ENCODE assay signal across 31 cellular contexts in genomic region chr18:61471832-61472406, GRCh38.
A peak's percentile ranks its signal among the peaks of the same experiment; 100 is the strongest.
DNase-seq lines count a peak whose midpoint lies in the region; ATAC-seq, FAIRE-seq and TF ChIP-seq lines count a peak whose summit lies in the region.
"Had no signal": no experiment of that assay in that cellular context is flagged by ENCODE, and none has a peak within 500 bp of the region (broad histone marks: within the 10 kb centered on the region; RNA-seq: fewer than 3 reads in every experiment).

No MANE protein-coding gene starts in this region.

- H3K18ac ChIP-seq in H1 (ENCODE audit: extremely low read depth, low read length) = no peak overlapping the region

- DNase-seq in GM23338 (ENCODE audit: low spot score) (peak; percentile 21), NCI-H146 (lab: John Stamatoyannopoulos, UW) (peak; percentile 83), H1 (ENCODE audit: low read depth in 1 of 2, low spot score in 2 of 2) (no peak), neural progenitor cell (ENCODE audit: low spot score) (peak; percentile 75), right lobe of liver (no peak), mesenteric fat pad (ENCODE audit: low spot score) (no peak)
- no peak for DNase-seq in activated T-cell treated with anti-CD3 and anti-CD28 coated beads, Interleukin-2, amount 50 U/mL, for 4 hours
- DNase-seq: activated CD4-positive, alpha-beta T cell treated with anti-CD3 and anti-CD28 coated beads for 4 hours; activated CD8-positive, alpha-beta memory T cell treated with anti-CD3 and anti-CD28 coated beads for 24 hours; activated T-cell treated with anti-CD3 and anti-CD28 coated beads for 4 hours; DMS153; effector CD4-positive, alpha-beta T cell; HCEC 1CT; Karpas-422; left lung; NCI-H1694 treated with DMSO at 0.1 percent for 48 hours; NCI-H2171; NCI-H524 treated with DMSO at 0.1 percent for 48 hours; stimulated activated CD4-positive, alpha-beta T cell treated with anti-CD3 and anti-CD28 coated beads, Interleukin-4, amount 100 ng/mL, for 24 hours; T1000; upper lobe of left lung had no signal

- TF ChIP-seq RAD21 in H1 (IDR thresholded peaks at IDR 0.05 in 1 of 2, conservative IDR thresholded peaks at IDR 0.05 in 1 of 2; ENCODE audit: low read depth in 2 of 2, low read length in 2 of 2) = no peak

- no peaks in the 10 kb centered on the region for H3K9me3 ChIP-seq in H1 (ENCODE audit: insufficient read depth in 2 of 2, low read depth in 1 of 2, low read length in 1 of 2)
- H3K9me3 ChIP-seq in neural progenitor cell (ENCODE audit: low read depth) = no peaks in the 10 kb centered on the region
- no peaks in the 10 kb centered on the region for H3K9me3 ChIP-seq in right lobe of liver
- H3K9me3 ChIP-seq: BLaER1, left lung, upper lobe of left lung had no signal

- no peak overlapping the region for H3K4ac ChIP-seq in H1 (replicated peaks; ENCODE audit: insufficient read length, low read depth, low read length)

- H3K4me2 ChIP-seq in GM23338 (no peak overlapping the region), H1 (ENCODE audit: insufficient read depth in 1 of 2, low read depth in 2 of 2, low read length in 2 of 2) (no peak overlapping the region), neural progenitor cell (peak overlapping the region; percentile 60)
- H3K4me2 ChIP-seq: BLaER1 had no signal

- no peak overlapping the region for H4K8ac ChIP-seq in H1 (ENCODE audit: extremely low read depth, insufficient read depth, low read length)

- no peak overlapping the region for H3K4me3 ChIP-seq in GM23338
- H3K4me3 ChIP-seq in H1 (ENCODE audit: extremely low read depth in 1 of 4, insufficient read depth in 2 of 4, low read depth in 3 of 4, low read length in 4 of 4) = no peak overlapping the region
- H3K4me3 ChIP-seq in neural progenitor cell = peak overlapping the region; percentile 12
- H3K4me3 ChIP-seq in right lobe of liver = no peak overlapping the region
- H3K4me3 ChIP-seq: BLaER1, left lung, upper lobe of left lung had no signal

- no peak overlapping the region for H4K91ac ChIP-seq in H1 (replicated peaks; ENCODE audit: insufficient read length, low read length)

- TF ChIP-seq EP300 in H1 (IDR thresholded peaks at IDR 0.05; ENCODE audit: borderline replicate concordance in 1 of 2, low read depth in 2 of 2, low read length in 2 of 2) = no peak

- H2BK15ac ChIP-seq in H1 (ENCODE audit: low read length) = no peak overlapping the region

- no peak overlapping the region for H2BK12ac ChIP-seq in H1 (ENCODE audit: low read depth, low read length)

- TF ChIP-seq POLR2A in H1 (IDR thresholded peaks at IDR 0.05; ENCODE audit: control extremely low read depth in 1 of 2, low read depth in 2 of 2, low read length in 2 of 2) = no peak
- TF ChIP-seq POLR2A in right lobe of liver (IDR thresholded peaks at IDR 0.05) = no peak

- FAIRE-seq in H1 (lab: Jason Lieb, UNC) = no peak
- FAIRE-seq: bronchial epithelial cell, colon, GM12891 had no signal

- H3K27me3 Mint-ChIP-seq in GM23338 (ENCODE audit: insufficient read depth, low read depth, poor library complexity) = peaks cover 3% of the 10 kb centered on the region
- no peaks in the 10 kb centered on the region for H3K27me3 Mint-ChIP-seq in neural progenitor cell (ENCODE audit: insufficient read depth, low read depth)
- H3K27me3 Mint-ChIP-seq in activated T-cell treated with anti-CD3 and anti-CD28 coated beads, Interleukin-2, amount 50 U/mL, for 4 hours (ENCODE audit: low read depth) = peaks cover 6% of the 10 kb centered on the region

- no peak overlapping the region for H2BK120ac ChIP-seq in H1 (replicated peaks; ENCODE audit: low read depth, low read length)

- no peak overlapping the region for H2BK5ac ChIP-seq in H1 (ENCODE audit: low read depth, low read length)

- H3K9ac ChIP-seq in H1 (replicated peaks in 1 of 4; ENCODE audit: extremely low read depth in 1 of 4, low read depth in 3 of 4, low read length in 3 of 4) (no peak overlapping the region), neural progenitor cell (no peak overlapping the region)
- H3K9ac ChIP-seq: BLaER1 had no signal

- POLR2A ChIA-PET in H1 (lab: Charles Lee; ENCODE audit: partially characterized antibody) = interaction anchor here (0.6 kb wide), 1 partner anchor 11 kb away, joined by 3 read pairs; no protein-coding TSS in a partner anchor

- 0 out of 3 replicates have a peak, but pooled peaks cover 2% of the 10 kb centered on the region for H3K4me1 Mint-ChIP-seq in GM23338
- peaks cover 60% of the 10 kb centered on the region for H3K4me1 Mint-ChIP-seq in neural progenitor cell
- no peaks in the 10 kb centered on the region for H3K4me1 Mint-ChIP-seq in activated T-cell treated with anti-CD3 and anti-CD28 coated beads, Interleukin-2, amount 50 U/mL, for 4 hours (ENCODE audit: low read depth)
- H3K4me1 Mint-ChIP-seq: memory B cell had no signal

- no peaks in the 10 kb centered on the region for H3K36me3 ChIP-seq in GM23338 (ENCODE audit: insufficient read depth)
- H3K36me3 ChIP-seq in H1 (ENCODE audit: control insufficient read depth in 2 of 4, insufficient read depth in 4 of 4, low read length in 3 of 4) = no peaks in the 10 kb centered on the region
- no peaks in the 10 kb centered on the region for H3K36me3 ChIP-seq in neural progenitor cell
- H3K36me3 ChIP-seq in right lobe of liver = no peaks in the 10 kb centered on the region
- H3K36me3 ChIP-seq: BLaER1, left lung, upper lobe of left lung had no signal

- CTCF ChIA-PET in H1 (lab: Charles Lee; ENCODE audit: partially characterized antibody) = interaction anchor here (1.1 to 1.2 kb wide), 2 partner anchors 135 to 150 kb away, joined by 3 to 5 read pairs; no protein-coding TSS in a partner anchor

- H3K36me3 Mint-ChIP-seq in GM23338 (ENCODE audit: low read depth) (no peaks in the 10 kb centered on the region), neural progenitor cell (peaks cover 3% of the 10 kb centered on the region)
- H3K36me3 Mint-ChIP-seq in activated T-cell treated with anti-CD3 and anti-CD28 coated beads, Interleukin-2, amount 50 U/mL, for 4 hours (ENCODE audit: insufficient read depth) = no peaks in the 10 kb centered on the region
- H3K36me3 Mint-ChIP-seq: activated naive CD4-positive, alpha-beta T cell treated with anti-CD3 and anti-CD28 coated beads, Interleukin-2, amount 50 U/mL, for 72 hours; memory B cell had no signal

- H3F3A ChIP-seq in GM23338 (replicated peaks; ENCODE audit: low read depth) (no peaks in the 10 kb centered on the region), neural progenitor cell (ENCODE audit: low read depth) (peaks cover 16% of the 10 kb centered on the region)

- H2BK20ac ChIP-seq in H1 (ENCODE audit: low read length) = no peak overlapping the region

- TF ChIP-seq CTCF in GM23338 (conservative IDR thresholded peaks at IDR 0.05; ENCODE audit: low read depth in 2 of 2) = no peak
- TF ChIP-seq CTCF in H1 (IDR thresholded peaks at IDR 0.05; ENCODE audit: control extremely low read depth in 1 of 3, insufficient read depth in 1 of 3, low read depth in 1 of 3, low read length in 3 of 3) = no peak
- TF ChIP-seq CTCF in neural progenitor cell (IDR thresholded peaks at IDR 0.05) = no peak
- TF ChIP-seq CTCF in right lobe of liver (IDR thresholded peaks at IDR 0.05) = no peak

- H3K56ac ChIP-seq in H1 (replicated peaks; ENCODE audit: insufficient read length, low read depth, low read length) = no peak overlapping the region

- no peak overlapping the region for H3K27ac Mint-ChIP-seq in GM23338
- peak overlapping the region; percentile 94 for H3K27ac Mint-ChIP-seq in neural progenitor cell
- H3K27ac Mint-ChIP-seq: activated naive CD4-positive, alpha-beta T cell treated with anti-CD3 and anti-CD28 coated beads, Interleukin-2, amount 50 U/mL, for 72 hours; memory B cell; progenitor cell of endocrine pancreas had no signal

- no peak overlapping the region for H3K14ac ChIP-seq in H1 (ENCODE audit: insufficient read length)

- no peaks in the 10 kb centered on the region for H3K9me3 Mint-ChIP-seq in GM23338
- H3K9me3 Mint-ChIP-seq in neural progenitor cell = no peaks in the 10 kb centered on the region
- no peaks in the 10 kb centered on the region for H3K9me3 Mint-ChIP-seq in activated T-cell treated with anti-CD3 and anti-CD28 coated beads, Interleukin-2, amount 50 U/mL, for 4 hours
- H3K9me3 Mint-ChIP-seq: activated naive CD4-positive, alpha-beta T cell treated with anti-CD3 and anti-CD28 coated beads, Interleukin-2, amount 50 U/mL, for 72 hours; memory B cell had no signal

- no peaks in the 10 kb centered on the region for H3K27me3 ChIP-seq in GM23338 (ENCODE audit: insufficient read depth)
- 0 out of 7 replicates have a peak, but pooled peaks cover 0 to 3% (median 0%) of the 10 kb centered on the region in 4 experiments for H3K27me3 ChIP-seq in H1 (replicated peaks in 1 of 4; ENCODE audit: control insufficient read depth in 3 of 4, extremely low read depth in 1 of 4, insufficient read depth in 3 of 4, low read length in 3 of 4)
- no peaks in the 10 kb centered on the region for H3K27me3 ChIP-seq in neural progenitor cell
- no peaks in the 10 kb centered on the region for H3K27me3 ChIP-seq in right lobe of liver
- H3K27me3 ChIP-seq: BLaER1, upper lobe of left lung had no signal

- no peaks in the 10 kb centered on the region; the same call in 1 of the 2 replicates for H3K23me2 ChIP-seq in H1 (ENCODE audit: low read depth, low read length)

- H2AFZ ChIP-seq in GM23338 (peak overlapping the region; percentile 86), H1 (ENCODE audit: low read length) (peak overlapping the region; percentile 78; the same call in 1 of the 2 replicates), neural progenitor cell (replicated peaks) (peak overlapping the region; percentile 3)

- H3K9me2 ChIP-seq in GM23338 (ENCODE audit: insufficient read depth) = no peaks in the 10 kb centered on the region

- H3K4me3 Mint-ChIP-seq in GM23338 (no peak overlapping the region), neural progenitor cell (peak overlapping the region; percentile 74)
- no peak overlapping the region for H3K4me3 Mint-ChIP-seq in activated T-cell treated with anti-CD3 and anti-CD28 coated beads, Interleukin-2, amount 50 U/mL, for 4 hours
- H3K4me3 Mint-ChIP-seq: memory B cell had no signal

- peak; percentile 58 for ATAC-seq in GM23338
- ATAC-seq in right lobe of liver = no peak
- no peak for ATAC-seq in activated T-cell treated with anti-CD3 and anti-CD28 coated beads, Interleukin-2, amount 50 U/mL, for 4 hours
- ATAC-seq: activated naive CD4-positive, alpha-beta T cell treated with anti-CD3 and anti-CD28 coated beads, Interleukin-2, amount 50 U/mL, for 72 hours; left lung had no signal

- H3K27ac ChIP-seq in GM23338 (ENCODE audit: low read depth) (no peak overlapping the region), H1 (ENCODE audit: low read depth, low read length) (no peak overlapping the region), neural progenitor cell (peak overlapping the region; percentile 41), right lobe of liver (no peak overlapping the region)
- H3K27ac ChIP-seq: BLaER1, epithelial cell of prostate, HL-60, left lung, upper lobe of left lung, VCaP had no signal

- intact Hi-C loops in right lobe of liver (cut with DNase I) = no loop called here

- no peak overlapping the region for H4K5ac ChIP-seq in H1 (ENCODE audit: insufficient read length, low read depth, low read length)

- no peak overlapping the region for H3K23ac ChIP-seq in H1 (ENCODE audit: insufficient read length)

- WGBS in H1 (ENCODE audit: extremely low coverage in 1 of 2, insufficient coverage in 1 of 2, insufficient read length in 1 of 2, insufficient replicate concordance in 2 of 2, low coverage in 1 of 2, low lambda C conversion rate in 2 of 2, missing lambda C conversion rate in 1 of 2), 2 experiments = 74% methylated on average over 7 of the region's 7 CpGs; no CpG with 5 or more reads in 1 of the 2 experiments
- 19% methylated on average over 7 of the region's 7 CpGs for WGBS in right lobe of liver (ENCODE audit: insufficient coverage, low coverage, low lambda C conversion rate, missing lambda C conversion rate)

- H2AK5ac ChIP-seq in H1 (ENCODE audit: low read depth, low read length) = no peak overlapping the region

- H3K4me1 ChIP-seq in GM23338 (ENCODE audit: insufficient read depth) = peaks cover 13% of the 10 kb centered on the region; the same call in 1 of the 2 replicates
- H3K4me1 ChIP-seq in H1 (replicated peaks in 1 of 4; ENCODE audit: control insufficient read depth in 3 of 4, insufficient read depth in 4 of 4, low read length in 3 of 4) = peaks cover 0 to 6% (median 0%) of the 10 kb centered on the region in 4 experiments; a peak in 1 of 7 replicates
- peaks cover 39% of the 10 kb centered on the region for H3K4me1 ChIP-seq in neural progenitor cell
- H3K4me1 ChIP-seq in right lobe of liver = no peaks in the 10 kb centered on the region
- H3K4me1 ChIP-seq: BLaER1, left lung, upper lobe of left lung had no signal

- H4K20me1 ChIP-seq in GM23338 (replicated peaks; ENCODE audit: insufficient read depth) = no peaks in the 10 kb centered on the region
- no peaks in the 10 kb centered on the region for H4K20me1 ChIP-seq in H1 (replicated peaks in 1 of 2; ENCODE audit: control insufficient read depth in 1 of 2, insufficient read depth in 2 of 2, low read length in 2 of 2)
- H4K20me1 ChIP-seq in neural progenitor cell (ENCODE audit: low read depth) = no peaks in the 10 kb centered on the region
- H4K20me1 ChIP-seq: BLaER1 had no signal

- H3K79me1 ChIP-seq in H1 (ENCODE audit: low read depth, low read length) = no peaks in the 10 kb centered on the region

- H3K79me2 ChIP-seq in GM23338 (replicated peaks; ENCODE audit: insufficient read depth) = no peaks in the 10 kb centered on the region
- no peaks in the 10 kb centered on the region for H3K79me2 ChIP-seq in H1 (ENCODE audit: control insufficient read depth in 1 of 2, insufficient read depth in 2 of 2, low read length in 2 of 2)
- no peaks in the 10 kb centered on the region for H3K79me2 ChIP-seq in neural progenitor cell (ENCODE audit: low read depth)

Comparison
In these comparisons a context has a peak if more than half of its experiments do, and no peak if none do; other contexts are left out.
1. DNase-seq: peak in GM23338 (single experiment), NCI-H146 (single experiment) and neural progenitor cell (single experiment); none in H1 (0 of 2), right lobe of liver (0 of 3), activated T-cell treated with anti-CD3 and anti-CD28 coated beads, Interleukin-2, amount 50 U/mL, for 4 hours (single experiment) and mesenteric fat pad (single experiment).
2. H2AFZ ChIP-seq: peak in every context shown above with its lines; median percentile 86 in GM23338; 78 in H1; 3 in neural progenitor cell.